17 cellular contexts compared by ENCODE assay signal in genomic region chr22:27274770-27275449, GRCh38.
A peak's percentile ranks its signal among the peaks of the same experiment; 100 is the strongest.
DNase-seq lines count a peak whose midpoint lies in the region; ATAC-seq, FAIRE-seq and TF ChIP-seq lines count a peak whose summit lies in the region.
"Had no signal": no experiment of that assay in that cellular context is flagged by ENCODE, and none has a peak within 500 bp of the region (broad histone marks: within the 10 kb centered on the region; RNA-seq: fewer than 3 reads in every experiment).

No MANE protein-coding gene starts in this region.

- no peak overlapping the region for H2AK5ac ChIP-seq in IMR-90 (ENCODE audit: low read depth, low read length)

- H3K4ac ChIP-seq in IMR-90 (ENCODE audit: low read depth, low read length), result no peak overlapping the region

- H2AK9ac ChIP-seq in IMR-90 (replicated peaks; ENCODE audit: low read depth, low read length, poor library complexity), result no peak overlapping the region

- no peak overlapping the region for H2BK120ac ChIP-seq in IMR-90 (ENCODE audit: low read depth, low read length)

- FAIRE-seq in bronchial epithelial cell (lab: Jason Lieb, UNC), result peak; percentile 32

- no peaks in the 10 kb centered on the region for H3K9me3 Mint-ChIP-seq in T-cell

- H3K4me1 Mint-ChIP-seq in T-cell, result no peaks in the 10 kb centered on the region
- H3K4me1 Mint-ChIP-seq: CD8-positive, alpha-beta memory T cell had no signal

- H3K79me1 ChIP-seq in IMR-90 (ENCODE audit: low read depth in 1 of 2, low read length in 2 of 2), result no peaks in the 10 kb centered on the region

- TF ChIP-seq RAD21 in IMR-90 (IDR thresholded peaks at IDR 0.05; ENCODE audit: low read length), result no peak

- no peak overlapping the region for H2AFZ ChIP-seq in IMR-90 (replicated peaks; ENCODE audit: low read length, poor library complexity)

- peaks cover 7% of the 10 kb centered on the region for H3K9me3 ChIP-seq in IMR-90 (ENCODE audit: control insufficient read depth, insufficient read depth, low read length)
- peaks cover 0 to 10% (median 0%) of the 10 kb centered on the region in 4 donors for H3K9me3 ChIP-seq in tibial nerve

- no peak overlapping the region for H2BK20ac ChIP-seq in IMR-90 (ENCODE audit: low read depth, low read length)

- H3K4me1 ChIP-seq in IMR-90 (ENCODE audit: control insufficient read depth, insufficient read depth, low read length), result no peaks in the 10 kb centered on the region
- no peaks in the 10 kb centered on the region for H3K4me1 ChIP-seq in tibial nerve

- no peaks in the 10 kb centered on the region for H3K9me1 ChIP-seq in IMR-90 (ENCODE audit: insufficient read depth, low read length)

- no peak overlapping the region for H4K5ac ChIP-seq in IMR-90 (ENCODE audit: low read depth, low read length)

- DNase-seq in IMR-90 (peak; percentile 3), bronchial epithelial cell (ENCODE audit: low read depth) (no peak), iris pigment epithelial cell (ENCODE audit: low read depth) (peak; percentile 24), stromal cell of bone marrow (ENCODE audit: low read depth) (peak; percentile 28), iPS-NIHi7 (ENCODE audit: extremely low spot score) (no peak), T-cell (no peak), Kasumi-1 (lab: John Stamatoyannopoulos, UW) (no peak), tibial nerve (ENCODE audit: low spot score in 2 of 2) (no peak)
- DNase-seq: ACHN; CD8-positive, alpha-beta memory T cell; DMS 273 treated with DMSO at 0.1 percent for 48 hours; H7; NCI-H1417; NCI-H1930; NCI-H2171 treated with DMSO at 0.1 percent for 48 hours; OCI-M1 had no signal

- H2BK5ac ChIP-seq in IMR-90 (ENCODE audit: low read depth, low read length, poor library complexity, severe bottlenecking), result no peak overlapping the region

- H3K36me3 ChIP-seq in IMR-90 (ENCODE audit: control insufficient read depth, insufficient read depth, low read length), result no peaks in the 10 kb centered on the region
- no peaks in the 10 kb centered on the region for H3K36me3 ChIP-seq in bronchial epithelial cell (ENCODE audit: control insufficient read depth, insufficient read depth, low read length)
- H3K36me3 ChIP-seq in tibial nerve, result no peaks in the 10 kb centered on the region
- H3K36me3 ChIP-seq: BLaER1 had no signal

- BruUV-seq in IMR-90 (replicated peaks; lab: Mats Ljungman, UMichigan), result no TSS peak

- no peaks in the 10 kb centered on the region for H4K20me1 ChIP-seq in IMR-90 (ENCODE audit: insufficient read depth, low read length)
- H4K20me1 ChIP-seq: BLaER1 had no signal

- TF ChIP-seq POLR2A in IMR-90 (IDR thresholded peaks at IDR 0.05; ENCODE audit: low read depth, low read length) (no peak), tibial nerve (IDR thresholded peaks at IDR 0.05) (no peak)

- TF ChIP-seq CTCF in IMR-90 (conservative IDR thresholded peaks at IDR 0.05; ENCODE audit: low read depth, low read length) (no peak), bronchial epithelial cell (IDR thresholded peaks at IDR 0.05; ENCODE audit: insufficient read depth, low read length, severe bottlenecking) (no peak), tibial nerve (IDR thresholded peaks at IDR 0.05) (no peak)

- CTCF ChIA-PET in IMR-90 (lab: Yijun Ruan, JAX) (no interaction called here), T-cell (lab: Charles Lee) (no interaction called here)

- no peak overlapping the region for H3K56ac ChIP-seq in IMR-90 (ENCODE audit: extremely low read depth, insufficient read depth, low read length)

- no peak overlapping the region for H3K27ac Mint-ChIP-seq in T-cell
- H3K27ac Mint-ChIP-seq: CD8-positive, alpha-beta memory T cell had no signal

- in situ Hi-C loops in IMR-90 (cut with MboI; ENCODE audit: low sequenced_read_pairs), result no loop called here

- H3K23ac ChIP-seq in IMR-90 (ENCODE audit: low read depth, low read length), result no peak overlapping the region

- WGBS in IMR-90 (ENCODE audit: extremely low coverage in 2 of 2, insufficient read length in 1 of 2), 2 experiments, result 80% methylated on average over 1 of the region's 4 CpGs; no CpG with 5 or more reads in 1 of the 2 experiments
- 66 to 67% methylated on average over 4 of the region's 4 CpGs for WGBS in tibial nerve, 2 donors

- H3K27ac ChIP-seq in IMR-90 (ENCODE audit: insufficient read depth, low read length) (no peak overlapping the region), tibial nerve (no peak overlapping the region)
- H3K27ac ChIP-seq: BLaER1 had no signal

- ATAC-seq in IMR-90 (ENCODE audit: low read depth) (no peak), T-cell (replicated peaks in 1 of 4) (no peak)

- dilution Hi-C loops in IMR-90 (cut with HindIII; ENCODE audit: low sequenced_read_pairs, unreplicated experiment), result no loop called here

- no peak overlapping the region for H4K91ac ChIP-seq in IMR-90 (ENCODE audit: insufficient read depth, low read depth, low read length)

- no peak overlapping the region for H4K8ac ChIP-seq in IMR-90 (ENCODE audit: low read depth in 2 of 2, low read length in 2 of 2)

- no peak overlapping the region for H2BK15ac ChIP-seq in IMR-90 (ENCODE audit: low read depth, low read length)

- H3K4me2 ChIP-seq in IMR-90 (ENCODE audit: low read depth, low read length), result no peak overlapping the region
- H3K4me2 ChIP-seq: BLaER1 had no signal

- no peak overlapping the region for H3K14ac ChIP-seq in IMR-90 (replicated peaks; ENCODE audit: low read depth, low read length)

- H3K4me3 ChIP-seq in IMR-90 (ENCODE audit: insufficient read depth, low read depth, low read length), result no peak overlapping the region
- H3K4me3 ChIP-seq in bronchial epithelial cell (ENCODE audit: low read depth, low read length), result no peak overlapping the region
- H3K4me3 ChIP-seq in tibial nerve, result no peak overlapping the region
- H3K4me3 ChIP-seq: BLaER1 had no signal

- H3K9ac ChIP-seq in IMR-90 (ENCODE audit: low read depth, low read length), result no peak overlapping the region
- H3K9ac ChIP-seq: BLaER1 had no signal

- H3K4me3 Mint-ChIP-seq in T-cell, result no peak overlapping the region
- H3K4me3 Mint-ChIP-seq: CD8-positive, alpha-beta memory T cell had no signal

- peaks cover 15 to 26% of the 10 kb centered on the region in 2 donors for H3K27me3 Mint-ChIP-seq in T-cell

- no peak overlapping the region for H3K18ac ChIP-seq in IMR-90 (ENCODE audit: low read depth, low read length)

- no peaks in the 10 kb centered on the region for H3K36me3 Mint-ChIP-seq in T-cell
- H3K36me3 Mint-ChIP-seq: CD8-positive, alpha-beta memory T cell had no signal

- POLR2A ChIA-PET in IMR-90 (lab: Charles Lee; ENCODE audit: unreplicated experiment) (no interaction called here), T-cell (lab: Charles Lee) (no interaction called here)

- H3K27me3 ChIP-seq in IMR-90 (ENCODE audit: control insufficient read depth, insufficient read depth, low read length), result peaks cover 40% of the 10 kb centered on the region
- peaks cover 7% of the 10 kb centered on the region for H3K27me3 ChIP-seq in bronchial epithelial cell (ENCODE audit: control insufficient read depth, insufficient read depth, low read length)
- peaks cover 0 to 9% of the 10 kb centered on the region in 2 donors for H3K27me3 ChIP-seq in tibial nerve
- H3K27me3 ChIP-seq: BLaER1 had no signal

- intact Hi-C loops in IMR-90 (cut with micrococcal nuclease), result no loop called here

- no peak for TF ChIP-seq EP300 in tibial nerve (IDR thresholded peaks at IDR 0.05)

TF ChIP-seq in IMR-90, 13 proteins besides CTCF, POLR2A, EP300 and RAD21:
- TF ChIP-seq MAFK (IDR thresholded peaks at IDR 0.05; ENCODE audit: low read depth, low read length) (no peak), NFE2L2 (IDR thresholded peaks at IDR 0.05; ENCODE audit: low read depth, low read length) (no peak), MXI1 (IDR thresholded peaks at IDR 0.05; ENCODE audit: borderline replicate concordance, low read depth, low read length) (no peak), USF2 (IDR thresholded peaks at IDR 0.05; ENCODE audit: low read depth, low read length) (no peak), CHD1 (IDR thresholded peaks at IDR 0.05; ENCODE audit: low read depth, low read length) (no peak), FOS (IDR thresholded peaks at IDR 0.05; ENCODE audit: low read depth, low read length) (no peak), BHLHE40 (IDR thresholded peaks at IDR 0.05; ENCODE audit: low read depth, low read length) (no peak), RCOR1 (IDR thresholded peaks at IDR 0.05; ENCODE audit: insufficient replicate concordance, low read length) (no peak), CEBPB (IDR thresholded peaks at IDR 0.05; ENCODE audit: low read depth, low read length) (no peak), RFX5 (IDR thresholded peaks at IDR 0.05; ENCODE audit: low read depth, low read length) (no peak), MAZ (IDR thresholded peaks at IDR 0.05; ENCODE audit: borderline replicate concordance, low read depth, low read length) (no peak), SMC3 (IDR thresholded peaks at IDR 0.05; ENCODE audit: low read depth, low read length) (no peak)
- TF ChIP-seq, protein P1, sequence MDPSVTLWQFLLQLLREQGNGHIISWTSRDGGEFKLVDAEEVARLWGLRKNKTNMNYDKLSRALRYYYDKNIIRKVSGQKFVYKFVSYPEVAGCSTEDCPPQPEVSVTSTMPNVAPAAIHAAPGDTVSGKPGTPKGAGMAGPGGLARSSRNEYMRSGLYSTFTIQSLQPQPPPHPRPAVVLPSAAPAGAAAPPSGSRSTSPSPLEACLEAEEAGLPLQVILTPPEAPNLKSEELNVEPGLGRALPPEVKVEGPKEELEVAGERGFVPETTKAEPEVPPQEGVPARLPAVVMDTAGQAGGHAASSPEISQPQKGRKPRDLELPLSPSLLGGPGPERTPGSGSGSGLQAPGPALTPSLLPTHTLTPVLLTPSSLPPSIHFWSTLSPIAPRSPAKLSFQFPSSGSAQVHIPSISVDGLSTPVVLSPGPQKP (IDR thresholded peaks at IDR 0.05; ENCODE audit: borderline replicate concordance, low read depth, low read length), result no peak

Comparison
In these comparisons a context has a peak if more than half of its experiments do, and no peak if none do; other contexts are left out.
1. DNase-seq: peak in IMR-90 (single experiment), iris pigment epithelial cell (single experiment) and stromal cell of bone marrow (single experiment); none in bronchial epithelial cell (single experiment), iPS-NIHi7 (single experiment), T-cell (0 of 34), Kasumi-1 (0 of 2) and tibial nerve (0 of 2).